In the genomic region with DNA sequence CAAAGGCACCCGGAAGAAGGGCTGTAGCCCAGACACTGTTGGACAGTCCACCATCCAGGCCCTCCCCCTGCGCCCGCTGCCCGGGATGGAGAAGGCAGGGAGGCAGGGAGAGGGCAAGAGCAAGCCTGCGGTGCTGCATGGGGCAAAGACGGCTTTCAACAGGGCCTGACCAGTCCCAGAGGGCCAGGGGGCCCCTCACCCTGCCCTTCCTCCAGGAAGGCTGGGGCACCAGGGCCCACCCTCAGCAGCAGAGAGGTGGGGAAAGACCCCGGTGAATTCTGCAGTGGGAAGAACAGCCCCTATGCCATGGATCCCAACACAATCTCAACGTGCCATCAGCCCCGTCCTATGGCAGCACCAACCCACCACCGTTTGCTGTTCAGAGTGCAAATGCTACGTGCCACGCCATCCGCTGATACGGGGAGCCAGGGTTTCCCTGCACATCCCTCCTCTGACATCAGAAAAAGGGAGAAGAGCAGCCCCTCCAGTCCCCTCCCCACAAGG, we compare ENCODE assay signal across 22 cellular contexts. TPM values are rescaled to one million over a fixed set of nuclear protein-coding genes. Genes with fewer than 3 reads are reported as not detected.
A peak's percentile ranks its signal among the peaks of the same experiment; 100 is the strongest.
DNase-seq lines count a peak whose midpoint lies in the region; ATAC-seq, FAIRE-seq and TF ChIP-seq lines count a peak whose summit lies in the region.
"Had no signal": no experiment of that assay in that cellular context is flagged by ENCODE, and none has a peak within 500 bp of the region (broad histone marks: within the 10 kb centered on the region; RNA-seq: fewer than 3 reads in every experiment).

No MANE protein-coding gene starts in this region.

- H2AK5ac ChIP-seq in H9 (ENCODE audit: insufficient read length, low read length) (no peak overlapping the region), H1 (ENCODE audit: low read depth, low read length) (no peak overlapping the region)

- H2BK20ac ChIP-seq in H9 (ENCODE audit: low read depth, low read length, poor library complexity, severe bottlenecking) (no peak overlapping the region), H1 (ENCODE audit: low read length) (no peak overlapping the region)

- no peak overlapping the region for H3K18ac ChIP-seq in H9 (ENCODE audit: insufficient read length, low read depth, low read length)
- no peak overlapping the region for H3K18ac ChIP-seq in H1 (ENCODE audit: extremely low read depth, low read length)

- H3K4ac ChIP-seq in H9 (ENCODE audit: low read depth, low read length) = no peak overlapping the region
- H3K4ac ChIP-seq in H1 (replicated peaks; ENCODE audit: insufficient read length, low read depth, low read length) = no peak overlapping the region

- H2BK12ac ChIP-seq in H9 (ENCODE audit: insufficient read length, low read depth, low read length) (no peak overlapping the region), H1 (ENCODE audit: low read depth, low read length) (no peak overlapping the region)

- intact Hi-C loops in dorsolateral prefrontal cortex (cut with DNase I) = no loop called here

- peaks cover 11 to 24% of the 10 kb centered on the region in 2 experiments for H3K4me1 Mint-ChIP-seq in H9

- H2BK5ac ChIP-seq in H9 (ENCODE audit: insufficient read length, low read length) (no peak overlapping the region), H1 (ENCODE audit: low read depth, low read length) (no peak overlapping the region; the same call in 1 of the 2 replicates)

- ATAC-seq in left lobe of liver (no peak), HG02840 (IDR thresholded peaks at IDR 0.05; ENCODE audit: low FRiP score, unreplicated experiment) (no peak)
- ATAC-seq: GM23338, K562 had no signal

- no CpG with 5 or more reads among the region's 14 CpGs for WGBS in H9 (ENCODE audit: extremely low coverage, insufficient read length, low lambda C conversion rate)
- 95% methylated on average over 14 of the region's 14 CpGs; no CpG with 5 or more reads in 1 of the 2 experiments for WGBS in H1 (ENCODE audit: extremely low coverage in 1 of 2, insufficient coverage in 1 of 2, insufficient read length in 1 of 2, insufficient replicate concordance in 2 of 2, low coverage in 1 of 2, low lambda C conversion rate in 2 of 2, missing lambda C conversion rate in 1 of 2), 2 experiments

- no peak overlapping the region for H4K8ac ChIP-seq in H9 (replicated peaks; ENCODE audit: insufficient read length, low read depth, low read length)
- no peak overlapping the region for H4K8ac ChIP-seq in H1 (ENCODE audit: extremely low read depth, insufficient read depth, low read length)

- TF ChIP-seq CTCF in H9 (conservative IDR thresholded peaks at IDR 0.05) = no peak
- TF ChIP-seq CTCF in H1 (IDR thresholded peaks at IDR 0.05; ENCODE audit: control extremely low read depth in 1 of 3, insufficient read depth in 1 of 3, low read depth in 1 of 3, low read length in 3 of 3) = no peak
- no peak for TF ChIP-seq CTCF in osteoblast (IDR thresholded peaks at IDR 0.05; ENCODE audit: extremely low read depth, low read depth, low read length)
- no peak for TF ChIP-seq CTCF in dorsolateral prefrontal cortex (IDR thresholded peaks at IDR 0.05 in 54 of 56, conservative IDR thresholded peaks at IDR 0.05 in 2 of 56; ENCODE audit: low read depth in 1 of 56, partially characterized antibody in 56 of 56)

- peaks cover 21 to 29% (median 22%) of the 10 kb centered on the region in 3 experiments; a peak in 6 of 7 replicates for H3K36me3 Mint-ChIP-seq in H9 (ENCODE audit: insufficient read depth in 1 of 3, low read depth in 3 of 3)

- H3K4me1 ChIP-seq in BLaER1 = peaks cover 100% of the 10 kb centered on the region
- H3K4me1 ChIP-seq in H9 (ENCODE audit: insufficient read depth, low read length) = no peaks in the 10 kb centered on the region
- peaks cover 0 to 7% (median 3%) of the 10 kb centered on the region in 4 experiments; a peak in 3 of 7 replicates for H3K4me1 ChIP-seq in H1 (replicated peaks in 1 of 4; ENCODE audit: control insufficient read depth in 3 of 4, insufficient read depth in 4 of 4, low read length in 3 of 4)
- H3K4me1 ChIP-seq in osteoblast (ENCODE audit: insufficient read depth, low read length) = peaks cover 16% of the 10 kb centered on the region

- H3K4me3 ChIP-seq in BLaER1 (no peak overlapping the region), H1 (ENCODE audit: extremely low read depth in 1 of 4, insufficient read depth in 2 of 4, low read depth in 3 of 4, low read length in 4 of 4) (no peak overlapping the region), osteoblast (ENCODE audit: insufficient read depth, low read length) (no peak overlapping the region), dorsolateral prefrontal cortex (no peak overlapping the region)
- H3K4me3 ChIP-seq: GM23338, K562 had no signal

- no peak for TF ChIP-seq POLR2A in H1 (IDR thresholded peaks at IDR 0.05; ENCODE audit: control extremely low read depth in 1 of 2, low read depth in 2 of 2, low read length in 2 of 2)

- peak overlapping the region; percentile 96 for H3K4me2 ChIP-seq in BLaER1
- no peak overlapping the region for H3K4me2 ChIP-seq in H9 (ENCODE audit: insufficient read depth, insufficient read length, low read length)
- no peak overlapping the region for H3K4me2 ChIP-seq in H1 (ENCODE audit: insufficient read depth in 1 of 2, low read depth in 2 of 2, low read length in 2 of 2)
- H3K4me2 ChIP-seq in osteoblast (ENCODE audit: insufficient read depth, low read length) = no peak overlapping the region
- H3K4me2 ChIP-seq: GM23338 had no signal

- H3K27me3 ChIP-seq in BLaER1 (no peaks in the 10 kb centered on the region), H9 (ENCODE audit: insufficient read depth, low read length) (no peaks in the 10 kb centered on the region), H1 (replicated peaks in 1 of 4; ENCODE audit: control insufficient read depth in 3 of 4, extremely low read depth in 1 of 4, insufficient read depth in 3 of 4, low read length in 3 of 4) (no peaks in the 10 kb centered on the region), osteoblast (ENCODE audit: insufficient read depth, low read length) (no peaks in the 10 kb centered on the region), dorsolateral prefrontal cortex (no peaks in the 10 kb centered on the region)
- H3K27me3 ChIP-seq: BE2C had no signal

- H3K79me1 ChIP-seq in H9 (ENCODE audit: insufficient read depth, low read depth, low read length, poor library complexity, severe bottlenecking) (no peaks in the 10 kb centered on the region), H1 (ENCODE audit: low read depth, low read length) (peaks cover 17% of the 10 kb centered on the region)

- H3K9me3 ChIP-seq in BLaER1 (no peaks in the 10 kb centered on the region), H9 (ENCODE audit: control insufficient read depth, low read depth, low read length) (no peaks in the 10 kb centered on the region), H1 (ENCODE audit: insufficient read depth in 2 of 2, low read depth in 1 of 2, low read length in 1 of 2) (no peaks in the 10 kb centered on the region), osteoblast (ENCODE audit: low read depth, low read length) (no peaks in the 10 kb centered on the region)
- H3K9me3 ChIP-seq: BE2C had no signal

- H2BK15ac ChIP-seq in H9 (ENCODE audit: low read depth, low read length) = no peak overlapping the region
- H2BK15ac ChIP-seq in H1 (ENCODE audit: low read length) = no peak overlapping the region

- H3K4me3 Mint-ChIP-seq in H9 = no peak overlapping the region
- H3K4me3 Mint-ChIP-seq: CD14-positive monocyte; CD4-positive, alpha-beta memory T cell; GM23338 had no signal

- H4K5ac ChIP-seq in H9 (ENCODE audit: insufficient read length, low read depth, low read length) = no peak overlapping the region
- H4K5ac ChIP-seq in H1 (ENCODE audit: insufficient read length, low read depth, low read length) = no peak overlapping the region

- DNase-seq in H9 = no peak
- DNase-seq in H1 (ENCODE audit: low read depth in 1 of 2, low spot score in 2 of 2) = no peak
- DNase-seq in osteoblast (ENCODE audit: insufficient read length, low spot score, missing footprints) = peak; percentile 30
- no peak for DNase-seq in left lobe of liver (ENCODE audit: low spot score)
- DNase-seq in dorsolateral prefrontal cortex = no peak
- DNase-seq: BE2C; CD4-positive, alpha-beta memory T cell; DMS153; DMS79; GDM1; H7; IMR-90 had no signal

- no peak overlapping the region for H2BK120ac ChIP-seq in H9 (ENCODE audit: low read depth, low read length, poor library complexity, severe bottlenecking)
- H2BK120ac ChIP-seq in H1 (replicated peaks; ENCODE audit: low read depth, low read length) = no peak overlapping the region

- no peak overlapping the region for H2AFZ ChIP-seq in H9 (ENCODE audit: low read length)
- no peak overlapping the region for H2AFZ ChIP-seq in H1 (ENCODE audit: low read length)
- no peak overlapping the region for H2AFZ ChIP-seq in osteoblast (ENCODE audit: low read length)
- H2AFZ ChIP-seq: GM23338 had no signal

- peak overlapping the region in 2 of 3 experiments; percentile 22 to 53; a peak in 2 of 7 replicates for H3K27ac Mint-ChIP-seq in H9
- H3K27ac Mint-ChIP-seq: GM23338 had no signal

- H3K23me2 ChIP-seq in H9 (ENCODE audit: insufficient read length, low read depth, low read length, poor library complexity, severe bottlenecking) (no peaks in the 10 kb centered on the region), H1 (ENCODE audit: low read depth, low read length) (no peaks in the 10 kb centered on the region)

- TF ChIP-seq RAD21 in H1 (IDR thresholded peaks at IDR 0.05 in 1 of 2, conservative IDR thresholded peaks at IDR 0.05 in 1 of 2; ENCODE audit: low read depth in 2 of 2, low read length in 2 of 2) = no peak

- H3K27me3 Mint-ChIP-seq in H9 (ENCODE audit: low read depth) = no peaks in the 10 kb centered on the region
- H3K27me3 Mint-ChIP-seq: CD4-positive, alpha-beta memory T cell had no signal

- no peak for TF ChIP-seq EP300 in H1 (IDR thresholded peaks at IDR 0.05; ENCODE audit: borderline replicate concordance in 1 of 2, low read depth in 2 of 2, low read length in 2 of 2)

- H3K23ac ChIP-seq in H9 (ENCODE audit: insufficient read length, low read depth, low read length) = no peak overlapping the region
- no peak overlapping the region for H3K23ac ChIP-seq in H1 (ENCODE audit: insufficient read length)

- H3K9me3 Mint-ChIP-seq in H9 = no peaks in the 10 kb centered on the region
- H3K9me3 Mint-ChIP-seq: CD4-positive, alpha-beta memory T cell; GM23338 had no signal

- H3K79me2 ChIP-seq in H9 (ENCODE audit: insufficient read depth, low read length) = peaks cover 2% of the 10 kb centered on the region; the same call in 1 of the 2 replicates
- H3K79me2 ChIP-seq in H1 (ENCODE audit: control insufficient read depth in 1 of 2, insufficient read depth in 2 of 2, low read length in 2 of 2) = peaks cover 0 to 40% of the 10 kb centered on the region in 2 experiments; a peak in 2 of 4 replicates
- peaks cover 98% of the 10 kb centered on the region for H3K79me2 ChIP-seq in osteoblast (ENCODE audit: insufficient read depth, low read length)

- H3K14ac ChIP-seq in H9 (ENCODE audit: insufficient read depth, low read length) (no peak overlapping the region), H1 (ENCODE audit: insufficient read length) (no peak overlapping the region)

- H3K9ac ChIP-seq in BLaER1 (no peak overlapping the region), H9 (ENCODE audit: extremely low read depth, insufficient read length, low read length) (no peak overlapping the region), H1 (replicated peaks in 1 of 4; ENCODE audit: extremely low read depth in 1 of 4, low read depth in 3 of 4, low read length in 3 of 4) (no peak overlapping the region)

- FAIRE-seq in H1 (lab: Jason Lieb, UNC) = no peak
- FAIRE-seq: GM12892, K562 had no signal

- no peak overlapping the region for H3T11ph ChIP-seq in H9 (ENCODE audit: low read length)

- H4K91ac ChIP-seq in H9 (ENCODE audit: insufficient read length, low read depth, low read length) (no peak overlapping the region), H1 (replicated peaks; ENCODE audit: insufficient read length, low read length) (no peak overlapping the region)

- CTCF ChIA-PET in H1 (lab: Charles Lee; ENCODE audit: partially characterized antibody) = interaction anchor here (1.0 to 5.9 kb wide), 4 partner anchors 9 to 257 kb away, joined by 3 to 45 read pairs (median 4); no protein-coding TSS in a partner anchor

- POLR2A ChIA-PET in H1 (lab: Charles Lee; ENCODE audit: partially characterized antibody) = interaction anchor here (0.9 kb wide), 1 partner anchor 11 kb away, joined by 3 read pairs; no protein-coding TSS in a partner anchor

- peak overlapping the region; percentile 100 for H3K27ac ChIP-seq in BLaER1
- H3K27ac ChIP-seq in H9 (ENCODE audit: insufficient read length, low read depth, low read length) = no peak overlapping the region
- H3K27ac ChIP-seq in H1 (ENCODE audit: low read depth, low read length) = 0 out of 2 replicates have a peak overlapping the region, but pooled peaks have one; percentile 20
- H3K27ac ChIP-seq in osteoblast (ENCODE audit: low read depth, low read length) = no peak overlapping the region
- peak overlapping the region in 3 of 59 donors; percentile 2 to 26 (median 8) for H3K27ac ChIP-seq in dorsolateral prefrontal cortex
- H3K27ac ChIP-seq: HL-60 had no signal

- H4K20me1 ChIP-seq in BLaER1 = no peaks in the 10 kb centered on the region
- H4K20me1 ChIP-seq in H9 (ENCODE audit: control insufficient read depth, insufficient read depth, insufficient read length) = no peaks in the 10 kb centered on the region
- H4K20me1 ChIP-seq in H1 (replicated peaks in 1 of 2; ENCODE audit: control insufficient read depth in 1 of 2, insufficient read depth in 2 of 2, low read length in 2 of 2) = peaks cover 5 to 14% of the 10 kb centered on the region in 2 experiments
- peaks cover 90% of the 10 kb centered on the region for H4K20me1 ChIP-seq in osteoblast (ENCODE audit: insufficient read depth, low read length)

- H3K36me3 ChIP-seq in BLaER1 (peaks cover 58% of the 10 kb centered on the region), H1 (ENCODE audit: control insufficient read depth in 2 of 4, insufficient read depth in 4 of 4, low read length in 3 of 4) (peaks cover 0 to 9% (median 2%) of the 10 kb centered on the region in 4 experiments; a peak in 3 of 8 replicates), osteoblast (ENCODE audit: insufficient read depth, low read length) (peaks cover 82% of the 10 kb centered on the region)
- H3K36me3 ChIP-seq: BE2C had no signal

- H3K56ac ChIP-seq in H9 (ENCODE audit: insufficient read length, low read depth, low read length) (no peak overlapping the region), H1 (replicated peaks; ENCODE audit: insufficient read length, low read depth, low read length) (no peak overlapping the region)

RNA-seq across cellular contexts. Expression of gene RRBP1, which starts 41.1 kb away (rescaled TPM):
- total RNA-seq in H9 (2021) (89.8 and 97.8 TPM in 2 replicates), osteoblast (122 and 126 TPM in 2 replicates), left lobe of liver (191 TPM), dorsolateral prefrontal cortex (100 to 1,000 TPM in 1 of 120 experiments, 10 to 100 TPM in 119; 25.5 to 102 (median 45.7) TPM)
- 153 and 157 TPM in 2 replicates for total RNA-seq in H1 (2021; fragmentation: NEBNext Ultra II Directional; extraction: Animal tissue kit (Norgen Biotek cat#: 25700))
- 15.9 and 20.2 TPM in 2 replicates for polyA plus RNA-seq in H1 (2011; rRNA removed)
- polyA plus RNA-seq in H1 (2011; cell fraction: cytosol; rRNA removed) = 37.4 TPM
- polyA plus RNA-seq in H1 (2011; cell fraction: nucleus; rRNA removed) = 71.6 TPM
- polyA plus RNA-seq in H1 (2012, experiment 1 of 2) = 82.9 to 111 TPM (median 107 TPM) in 4 replicates
- 24.2 TPM for polyA plus RNA-seq in H1 (2012, experiment 2 of 2)
- polyA plus RNA-seq in H1 (2013, experiment 1 of 2) = 178 TPM
- 185 TPM for polyA plus RNA-seq in H1 (2013, experiment 2 of 2)
- polyA minus RNA-seq in H1 (2011; rRNA and poly(A)+ RNA removed) = 25.7 and 32.9 TPM in 2 replicates
- polyA minus RNA-seq in H1 (2011; cell fraction: cytosol; rRNA and poly(A)+ RNA removed) = 45.1 TPM
- 40.6 TPM for polyA minus RNA-seq in H1 (2011; cell fraction: nucleus; rRNA and poly(A)+ RNA removed)

RNA-seq across cellular contexts. Expression of gene BANF2, which starts 58.8 kb away (rescaled TPM):
- total RNA-seq in H9 (2021) = not detected in 2 replicates
- not detected in 2 replicates for total RNA-seq in H1 (2021; fragmentation: NEBNext Ultra II Directional; extraction: Animal tissue kit (Norgen Biotek cat#: 25700))
- polyA plus RNA-seq in H1 (2011; rRNA removed) = not detected in 2 replicates
- not detected for polyA plus RNA-seq in H1 (2011; cell fraction: cytosol; rRNA removed)
- polyA plus RNA-seq in H1 (2011; cell fraction: nucleus; rRNA removed) = not detected
- not detected in 4 replicates for polyA plus RNA-seq in H1 (2012, experiment 1 of 2)
- polyA plus RNA-seq in H1 (2012, experiment 2 of 2) = not detected
- polyA plus RNA-seq in H1 (2013, experiment 1 of 2) = not detected
- polyA plus RNA-seq in H1 (2013, experiment 2 of 2) = not detected
- polyA minus RNA-seq in H1 (2011; rRNA and poly(A)+ RNA removed) = not detected in 2 replicates
- polyA minus RNA-seq in H1 (2011; cell fraction: cytosol; rRNA and poly(A)+ RNA removed) = not detected
- polyA minus RNA-seq in H1 (2011; cell fraction: nucleus; rRNA and poly(A)+ RNA removed) = not detected
- not detected in 2 replicates for total RNA-seq in osteoblast
- not detected for total RNA-seq in left lobe of liver
- total RNA-seq in dorsolateral prefrontal cortex = not detected
- total RNA-seq: A172; CD4-positive, alpha-beta memory T cell; Daoy; GM23338; H7; HT1080; IMR-90; K562 had no signal
- polyA plus RNA-seq: CD14-positive monocyte; CD4-positive, alpha-beta memory T cell; GM23338; IMR-90; K562 had no signal

Comparison
In these comparisons a context has a peak if more than half of its experiments do, and no peak if none do; other contexts are left out.
1. H3K27ac ChIP-seq: peak in BLaER1 (single experiment) and H1 (single experiment); none in H9 (single experiment) and osteoblast (single experiment).